In genomic region chr5:10514572-10514971, GRCh38 we compare ENCODE assay signal across 8 cellular contexts. TPM values are rescaled to one million over a fixed set of nuclear protein-coding genes. Genes with fewer than 3 reads are reported as not detected.
A peak's percentile ranks its signal among the peaks of the same experiment; 100 is the strongest.
DNase-seq lines count a peak whose midpoint lies in the region; ATAC-seq and TF ChIP-seq lines count a peak whose summit lies in the region.
"Not testable (repeated sequence)": the region's sequence is repeated elsewhere in the genome, so short reads cannot be mapped to it uniquely, and the experiment has no call there.
"Had no signal": no experiment of that assay in that cellular context is flagged by ENCODE, and none has a peak within 500 bp of the region (broad histone marks: within the 10 kb centered on the region; RNA-seq: fewer than 3 reads in every experiment).

No MANE protein-coding gene starts in this region.

- H3K27ac Mint-ChIP-seq in GM23338, result not testable (repeated sequence)
- peak overlapping the region; percentile 34 for H3K27ac Mint-ChIP-seq in chondrocyte (ENCODE audit: unreplicated experiment)

- not testable (repeated sequence) for H3K14ac ChIP-seq in mesenchymal stem cell (ENCODE audit: low read length in 2 of 2)

- TF ChIP-seq CTCF in GM23338 (conservative IDR thresholded peaks at IDR 0.05; ENCODE audit: low read depth in 2 of 2); VCaP (conservative IDR thresholded peaks at IDR 0.05); chondrocyte (IDR thresholded peaks at IDR 0.05); spleen (IDR thresholded peaks at IDR 0.05 in 8 of 11, conservative IDR thresholded peaks at IDR 0.05 in 3 of 11): not testable (repeated sequence)

- intact Hi-C loops in spleen (cut with DNase I; ENCODE audit: low total_unique reads), result not testable (repeated sequence)

- not testable (repeated sequence) for H3K79me2 ChIP-seq in GM23338 (replicated peaks; ENCODE audit: insufficient read depth)

- not testable (repeated sequence) for H3K9me3 Mint-ChIP-seq in GM23338; chondrocyte (ENCODE audit: low read depth)

- not testable (repeated sequence) for H3K9me2 ChIP-seq in GM23338 (ENCODE audit: insufficient read depth)

- not testable (repeated sequence) for H2BK5ac ChIP-seq in mesenchymal stem cell (ENCODE audit: low read depth, low read length, poor library complexity, severe bottlenecking)

- H3K18ac ChIP-seq in mesenchymal stem cell (ENCODE audit: low read depth in 1 of 2, low read length in 2 of 2), result not testable (repeated sequence)

- TF ChIP-seq POLR2A in spleen (IDR thresholded peaks at IDR 0.05), result not testable (repeated sequence)

- H3K4me1 Mint-ChIP-seq in GM23338 (peaks cover 14% of the 10 kb centered on the region), chondrocyte (ENCODE audit: low read depth) (peaks cover 32% of the 10 kb centered on the region)

- H3K4me3 ChIP-seq in GM23338; mesenchymal stem cell (ENCODE audit: insufficient read depth in 1 of 2, low read depth in 1 of 2, low read length in 2 of 2); spleen: not testable (repeated sequence)

- H2BK120ac ChIP-seq in mesenchymal stem cell (ENCODE audit: low read depth, low read length), result not testable (repeated sequence)

- H4K8ac ChIP-seq in mesenchymal stem cell (ENCODE audit: low read length), result not testable (repeated sequence)

- not testable (repeated sequence) for H3K9ac ChIP-seq in mesenchymal stem cell (ENCODE audit: low read length)

- not testable (repeated sequence) for H3K9me3 ChIP-seq in mesenchymal stem cell (ENCODE audit: control insufficient read depth, low read length); spleen

- not testable (repeated sequence) for H3K36me3 Mint-ChIP-seq in GM23338 (ENCODE audit: low read depth); chondrocyte (ENCODE audit: low read depth)

- not testable (repeated sequence) for ATAC-seq in GM23338

- not testable (repeated sequence) for DNase-seq in GM23338 (ENCODE audit: low spot score); chondrocyte (ENCODE audit: low spot score); mesenchymal stem cell; spleen

- H3K36me3 ChIP-seq in GM23338 (ENCODE audit: insufficient read depth); mesenchymal stem cell (ENCODE audit: control insufficient read depth in 1 of 2, insufficient read depth in 2 of 2, low read depth in 1 of 2, low read length in 2 of 2); spleen: not testable (repeated sequence)

- not testable (repeated sequence) for H3K23ac ChIP-seq in mesenchymal stem cell (ENCODE audit: low read length in 2 of 2)

- H4K91ac ChIP-seq in mesenchymal stem cell (ENCODE audit: low read length), result not testable (repeated sequence)

- not testable (repeated sequence) for TF ChIP-seq EP300 in Ishikawa (IDR thresholded peaks at IDR 0.05; ENCODE audit: borderline replicate concordance)

- H3K4me1 ChIP-seq in GM23338 (ENCODE audit: insufficient read depth), result not testable (repeated sequence)
- H3K4me1 ChIP-seq in mesenchymal stem cell (ENCODE audit: control insufficient read depth, insufficient read depth, low read depth, low read length) (peaks cover 22% of the 10 kb centered on the region), spleen (peaks cover 0 to 16% (median 3%) of the 10 kb centered on the region in 6 donors)

- not testable (repeated sequence) for H2BK15ac ChIP-seq in mesenchymal stem cell (ENCODE audit: low read depth, poor library complexity, severe bottlenecking)

- H3K4ac ChIP-seq in mesenchymal stem cell (ENCODE audit: low read depth in 1 of 2, low read length in 2 of 2), result not testable (repeated sequence)

- not testable (repeated sequence) for H4K20me1 ChIP-seq in GM23338 (replicated peaks; ENCODE audit: insufficient read depth)

- WGBS in mesenchymal stem cell, result 86% methylated on average over 8 of the region's 8 CpGs
- WGBS in spleen, 5 donors, result 79 to 90% (median 88%) methylated on average over 8 of the region's 8 CpGs

- H3K27me3 Mint-ChIP-seq in GM23338 (ENCODE audit: insufficient read depth, low read depth, poor library complexity); chondrocyte (ENCODE audit: low read depth): not testable (repeated sequence)

- H3F3A ChIP-seq in GM23338 (replicated peaks; ENCODE audit: low read depth), result not testable (repeated sequence)

- not testable (repeated sequence) for H3K4me2 ChIP-seq in GM23338; mesenchymal stem cell (ENCODE audit: low read length, poor library complexity, severe bottlenecking)

- not testable (repeated sequence) for H3K4me3 Mint-ChIP-seq in GM23338; chondrocyte (ENCODE audit: unreplicated experiment)

- H2AK5ac ChIP-seq in mesenchymal stem cell (ENCODE audit: low read length, severe bottlenecking), result not testable (repeated sequence)

- TF ChIP-seq RAD21 in Ishikawa (IDR thresholded peaks at IDR 0.05; ENCODE audit: low read depth), result not testable (repeated sequence)

- H3K79me1 ChIP-seq in mesenchymal stem cell (replicated peaks; ENCODE audit: low read length, poor library complexity, severe bottlenecking), result not testable (repeated sequence)

- not testable (repeated sequence) for H3K27me3 ChIP-seq in GM23338 (ENCODE audit: insufficient read depth); mesenchymal stem cell (ENCODE audit: control insufficient read depth in 1 of 2, insufficient read depth in 1 of 2, low read length in 2 of 2); spleen (replicated peaks in 1 of 7)

- not testable (repeated sequence) for H2BK12ac ChIP-seq in mesenchymal stem cell (ENCODE audit: low read length in 2 of 2)

- H3K27ac ChIP-seq in GM23338 (ENCODE audit: low read depth), result not testable (repeated sequence)
- H3K27ac ChIP-seq in VCaP, result peak overlapping the region; percentile 7; the same call in 1 of the 2 replicates
- peak overlapping the region; percentile 93 for H3K27ac ChIP-seq in mesenchymal stem cell (ENCODE audit: low read length, poor library complexity, severe bottlenecking)
- peak overlapping the region in 5 of 8 donors; percentile 49 to 70 (median 55) for H3K27ac ChIP-seq in spleen

- 0 out of 2 replicates have a peak overlapping the region, but pooled peaks have one; percentile 88 for H2AFZ ChIP-seq in GM23338
- H2AFZ ChIP-seq in mesenchymal stem cell (ENCODE audit: low read depth, low read length), result not testable (repeated sequence)

TF ChIP-seq in Ishikawa, 13 proteins besides CTCF, POLR2A, EP300 and RAD21:
- TF ChIP-seq USF1 (IDR thresholded peaks at IDR 0.05), result peak; percentile 82

RNA-seq across cellular contexts. Expression of gene ANKRD33B, which starts 49.3 kb away (rescaled TPM):
- 13.0 and 15.4 TPM in 2 replicates for total RNA-seq in GM23338 (2014; rRNA removed; shearing (Covaris generic))
- 2.7 and 2.9 TPM in 2 replicates for polyA plus RNA-seq in GM23338 (2016; fragmentation: Nextera tagmentation; extraction: Ambion mirVana)
- 0.80 to 4.0 TPM (median 3.7 TPM) in 3 replicates for total RNA-seq in chondrocyte
- polyA plus RNA-seq in mesenchymal stem cell (2013, experiment 1 of 2), result 0.64 TPM
- 0.71 TPM for polyA plus RNA-seq in mesenchymal stem cell (2013, experiment 2 of 2)
- total RNA-seq in spleen, result 10 to 100 TPM; 20.7 to 37.8 (median 26.7) TPM
- polyA plus RNA-seq in spleen, result 1 to 10 TPM; 2.0 to 5.3 (median 2.4) TPM
- polyA plus RNA-seq: CD14-positive monocyte, HepG2 had no signal
